Comparison of ENCODE assay signal across 1 cellular context in genomic region chr14:50335389-50335788, GRCh38.
TF ChIP-seq lines count a peak whose summit lies in the region.

No MANE protein-coding gene starts in this region.

TF ChIP-seq in K562, 482 proteins besides CTCF, POLR2A, EP300 and RAD21 (continued from another document):
- TF ChIP-seq FUS (optimal IDR thresholded peaks at IDR 0.05; ENCODE audit: low read depth, low read length): no peak
- no peak for TF ChIP-seq STAT5B (CRISPR knock-in tag; IDR thresholded peaks at IDR 0.05)
- TF ChIP-seq FOXP1 (CRISPR knock-in tag; IDR thresholded peaks at IDR 0.05): no peak
- TF ChIP-seq ZNF12 (CRISPR knock-in tag; IDR thresholded peaks at IDR 0.05): no peak
- TF ChIP-seq MEIS2 (IDR thresholded peaks at IDR 0.05; ENCODE audit: partially characterized antibody): no peak
- no peak for TF ChIP-seq KDM1A (IDR thresholded peaks at IDR 0.05)
- no peak for TF ChIP-seq KDM4B (IDR thresholded peaks at IDR 0.05; ENCODE audit: borderline replicate concordance in 2 of 2, low read depth in 1 of 2)
- no peak for TF ChIP-seq RBM39 (optimal IDR thresholded peaks at IDR 0.05; ENCODE audit: low read depth, low read length)
- TF ChIP-seq NFIX (CRISPR knock-in tag; IDR thresholded peaks at IDR 0.05; ENCODE audit: low read depth): no peak
- TF ChIP-seq, protein P1, sequence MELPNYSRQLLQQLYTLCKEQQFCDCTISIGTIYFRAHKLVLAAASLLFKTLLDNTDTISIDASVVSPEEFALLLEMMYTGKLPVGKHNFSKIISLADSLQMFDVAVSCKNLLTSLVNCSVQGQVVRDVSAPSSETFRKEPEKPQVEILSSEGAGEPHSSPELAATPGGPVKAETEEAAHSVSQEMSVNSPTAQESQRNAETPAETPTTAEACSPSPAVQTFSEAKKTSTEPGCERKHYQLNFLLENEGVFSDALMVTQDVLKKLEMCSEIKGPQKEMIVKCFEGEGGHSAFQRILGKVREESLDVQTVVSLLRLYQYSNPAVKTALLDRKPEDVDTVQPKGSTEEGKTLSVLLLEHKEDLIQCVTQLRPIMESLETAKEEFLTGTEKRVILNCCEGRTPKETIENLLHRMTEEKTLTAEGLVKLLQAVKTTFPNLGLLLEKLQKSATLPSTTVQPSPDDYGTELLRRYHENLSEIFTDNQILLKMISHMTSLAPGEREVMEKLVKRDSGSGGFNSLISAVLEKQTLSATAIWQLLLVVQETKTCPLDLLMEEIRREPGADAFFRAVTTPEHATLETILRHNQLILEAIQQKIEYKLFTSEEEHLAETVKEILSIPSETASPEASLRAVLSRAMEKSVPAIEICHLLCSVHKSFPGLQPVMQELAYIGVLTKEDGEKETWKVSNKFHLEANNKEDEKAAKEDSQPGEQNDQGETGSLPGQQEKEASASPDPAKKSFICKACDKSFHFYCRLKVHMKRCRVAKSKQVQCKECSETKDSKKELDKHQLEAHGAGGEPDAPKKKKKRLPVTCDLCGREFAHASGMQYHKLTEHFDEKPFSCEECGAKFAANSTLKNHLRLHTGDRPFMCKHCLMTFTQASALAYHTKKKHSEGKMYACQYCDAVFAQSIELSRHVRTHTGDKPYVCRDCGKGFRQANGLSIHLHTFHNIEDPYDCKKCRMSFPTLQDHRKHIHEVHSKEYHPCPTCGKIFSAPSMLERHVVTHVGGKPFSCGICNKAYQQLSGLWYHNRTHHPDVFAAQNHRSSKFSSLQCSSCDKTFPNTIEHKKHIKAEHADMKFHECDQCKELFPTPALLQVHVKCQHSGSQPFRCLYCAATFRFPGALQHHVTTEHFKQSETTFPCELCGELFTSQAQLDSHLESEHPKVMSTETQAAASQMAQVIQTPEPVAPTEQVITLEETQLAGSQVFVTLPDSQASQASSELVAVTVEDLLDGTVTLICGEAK (IDR thresholded peaks at IDR 0.05): no peak
- TF ChIP-seq, protein P1 (CRISPR knock-in tag; IDR thresholded peaks at IDR 0.05): no peak
